10 cellular contexts compared by ENCODE assay signal in genomic region chr2:239247401-239248245, GRCh38.
A peak's percentile ranks its signal among the peaks of the same experiment; 100 is the strongest.
DNase-seq lines count a peak whose midpoint lies in the region; ATAC-seq and TF ChIP-seq lines count a peak whose summit lies in the region.
"Had no signal": no experiment of that assay in that cellular context is flagged by ENCODE, and none has a peak within 500 bp of the region (broad histone marks: within the 10 kb centered on the region; RNA-seq: fewer than 3 reads in every experiment).

No MANE protein-coding gene starts in this region.

- TF ChIP-seq CTCF in transverse colon (IDR thresholded peaks at IDR 0.05): no peak

- peaks cover 5 to 68% (median 43%) of the 10 kb centered on the region in 4 donors for H3K4me1 ChIP-seq in transverse colon

- no peaks in the 10 kb centered on the region for H3K36me3 ChIP-seq in transverse colon
- H3K36me3 ChIP-seq: adrenal gland, BE2C had no signal

- 44 to 58% methylated on average over 7 to 31 of the region's 31 CpGs for WGBS in transverse colon (ENCODE audit: low coverage in 1 of 2), 2 donors

- no peak for TF ChIP-seq POLR2A in transverse colon (IDR thresholded peaks at IDR 0.05)

- no peak overlapping the region for H3K4me3 ChIP-seq in transverse colon
- H3K4me3 ChIP-seq: adrenal gland had no signal

- peak overlapping the region; percentile 35 for H3K4me3 Mint-ChIP-seq in activated CD4-positive, alpha-beta T cell treated with anti-CD3 and anti-CD28 coated beads, Interleukin-2, amount 10 ng/mL, durations not matched to agents 24 days and 14 days

- in situ Hi-C loops in transverse colon (cut with MboI; ENCODE audit: low pct_ligation_motif_present in 1 of 4, low pct_unique_long_range_greater_than_20kb in 1 of 4, low sequenced_read_pairs in 3 of 4): no loop called here

- no peaks in the 10 kb centered on the region for H3K9me3 ChIP-seq in transverse colon
- H3K9me3 ChIP-seq: adrenal gland had no signal

- H3K9me3 Mint-ChIP-seq in activated CD4-positive, alpha-beta T cell treated with anti-CD3 and anti-CD28 coated beads, Interleukin-2, amount 10 ng/mL, durations not matched to agents 24 days and 14 days: no peaks in the 10 kb centered on the region

- peaks cover 27% of the 10 kb centered on the region for H3K36me3 Mint-ChIP-seq in activated CD4-positive, alpha-beta T cell treated with anti-CD3 and anti-CD28 coated beads, Interleukin-2, amount 10 ng/mL, durations not matched to agents 24 days and 14 days (ENCODE audit: low read depth)

- peak; percentile 36 for DNase-seq in stimulated activated CD4-positive, alpha-beta T cell treated with anti-CD3 and anti-CD28 coated beads, Interleukin-12 subunit alpha, Interleukin-12 subunit beta, amount 100 ng/mL, for 4 hours
- DNase-seq in stimulated activated CD4-positive, alpha-beta T cell treated with anti-CD3 and anti-CD28 coated beads, Interleukin-4, amount 100 ng/mL, for 1 hour: no peak
- no peak for DNase-seq in activated CD4-positive, alpha-beta T cell treated with anti-CD3 and anti-CD28 coated beads, Interleukin-2, amount 10 ng/mL, durations not matched to agents 24 days and 14 days
- DNase-seq in left colon (peak; percentile 28 to 34), transverse colon (peak; percentile 8), COR-L47 (lab: John Stamatoyannopoulos, UW) (no peak)
- DNase-seq: BE2C had no signal

- H3K27ac ChIP-seq in transverse colon: peak overlapping the region; percentile 71 to 83 (median 73)

- H3K4me1 Mint-ChIP-seq in activated CD4-positive, alpha-beta T cell treated with anti-CD3 and anti-CD28 coated beads, Interleukin-2, amount 10 ng/mL, durations not matched to agents 24 days and 14 days: peaks cover 26% of the 10 kb centered on the region

- H3K27ac Mint-ChIP-seq in activated CD4-positive, alpha-beta T cell treated with anti-CD3 and anti-CD28 coated beads, Interleukin-2, amount 10 ng/mL, durations not matched to agents 24 days and 14 days: no peak overlapping the region

- H3K27me3 ChIP-seq in transverse colon: no peaks in the 10 kb centered on the region
- H3K27me3 ChIP-seq: adrenal gland, BE2C had no signal

- H3K27me3 Mint-ChIP-seq in activated CD4-positive, alpha-beta T cell treated with anti-CD3 and anti-CD28 coated beads, Interleukin-2, amount 10 ng/mL, durations not matched to agents 24 days and 14 days: no peaks in the 10 kb centered on the region

- ATAC-seq in left colon (peak; percentile 37), GM19351 (IDR thresholded peaks at IDR 0.05; ENCODE audit: unreplicated experiment) (no peak), GM21825 (IDR thresholded peaks at IDR 0.05; ENCODE audit: unreplicated experiment) (no peak)

- no peak for TF ChIP-seq EP300 in transverse colon (IDR thresholded peaks at IDR 0.05; ENCODE audit: low read depth)

- intact Hi-C loops in activated CD4-positive, alpha-beta T cell treated with anti-CD3 and anti-CD28 coated beads, Interleukin-2, amount 10 ng/mL, durations not matched to agents 24 days and 14 days (cut with micrococcal nuclease): no loop called here
- intact Hi-C loops in left colon (cut with DNase I, micrococcal nuclease): no loop called here
- intact Hi-C loops in transverse colon (cut with DNase I; ENCODE audit: low total_unique reads): no loop called here

Comparison
In these comparisons a context has a peak if more than half of its experiments do, and no peak if none do; other contexts are left out.
1. DNase-seq: peak in stimulated activated CD4-positive, alpha-beta T cell treated with anti-CD3 and anti-CD28 coated beads, Interleukin-12 subunit alpha, Interleukin-12 subunit beta, amount 100 ng/mL, for 4 hours (single experiment), left colon (2 of 2) and transverse colon (single experiment); none in stimulated activated CD4-positive, alpha-beta T cell treated with anti-CD3 and anti-CD28 coated beads, Interleukin-4, amount 100 ng/mL, for 1 hour (single experiment), activated CD4-positive, alpha-beta T cell treated with anti-CD3 and anti-CD28 coated beads, Interleukin-2, amount 10 ng/mL, durations not matched to agents 24 days and 14 days (single experiment) and COR-L47 (single experiment).